Comparison of ENCODE assay signal across 24 cellular contexts in the genomic region with DNA sequence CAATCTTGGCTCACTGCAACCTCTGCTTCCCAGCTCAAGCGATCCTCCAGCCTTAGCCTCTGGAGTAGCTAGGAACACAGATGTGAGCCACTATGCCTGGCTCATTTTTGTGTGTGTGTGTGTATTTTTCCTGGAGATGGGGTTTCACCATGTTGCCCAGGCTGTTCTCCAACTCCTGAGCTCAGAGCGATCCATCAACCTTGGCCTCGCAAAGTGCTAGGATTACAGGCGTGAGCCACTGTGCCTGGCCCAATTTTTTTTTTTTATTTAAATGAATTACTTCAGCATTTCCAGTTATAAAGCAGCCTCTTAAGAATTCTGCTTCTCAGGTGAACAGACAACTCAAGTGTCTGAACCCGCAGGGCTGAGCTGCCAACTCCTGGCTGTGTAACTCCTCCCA. TPM values are rescaled to one million over a fixed set of nuclear protein-coding genes. Genes with fewer than 3 reads are reported as not detected.
DNase-seq lines count a peak whose midpoint lies in the region; ATAC-seq and TF ChIP-seq lines count a peak whose summit lies in the region.
"Had no signal": no experiment of that assay in that cellular context is flagged by ENCODE, and none has a peak within 500 bp of the region (broad histone marks: within the 10 kb centered on the region; RNA-seq: fewer than 3 reads in every experiment).

No MANE protein-coding gene starts in this region.

- no peaks in the 10 kb centered on the region for H4K20me1 ChIP-seq in hepatocyte (ENCODE audit: insufficient read depth, poor library complexity, severe bottlenecking)

- H3K36me3 ChIP-seq in heart left ventricle (peaks cover 0 to 3% (median 0%) of the 10 kb centered on the region in 9 donors), hepatocyte (replicated peaks; ENCODE audit: insufficient read depth, low read depth) (no peaks in the 10 kb centered on the region), upper lobe of right lung (no peaks in the 10 kb centered on the region)

- peaks cover 6% of the 10 kb centered on the region for H3K79me2 ChIP-seq in hepatocyte

- ATAC-seq in heart left ventricle (no peak), Right ventricle myocardium inferior (no peak), upper lobe of right lung (peak; percentile 77), HG02973 (IDR thresholded peaks at IDR 0.05; ENCODE audit: unreplicated experiment) (no peak)
- ATAC-seq: GM23338 had no signal

- no peak overlapping the region for H3K4me3 Mint-ChIP-seq in nephron
- H3K4me3 Mint-ChIP-seq: GM23338, H9, HFFc6, IgD-negative memory B cell had no signal

- H3K9me3 ChIP-seq in heart left ventricle (no peaks in the 10 kb centered on the region), hepatocyte (ENCODE audit: low read depth) (no peaks in the 10 kb centered on the region), upper lobe of right lung (no peaks in the 10 kb centered on the region)

- H3K27ac ChIP-seq in heart left ventricle, result peak overlapping the region in 7 of 12 donors; percentile 20 to 77 (median 25)
- H3K27ac ChIP-seq in hepatocyte, result no peak overlapping the region
- H3K27ac ChIP-seq in upper lobe of right lung, result no peak overlapping the region
- H3K27ac ChIP-seq: HL-60, KMS-11 had no signal

- H3K4me3 ChIP-seq in heart left ventricle (no peak overlapping the region), hepatocyte (no peak overlapping the region), upper lobe of right lung (no peak overlapping the region)
- H3K4me3 ChIP-seq: GM23338 had no signal

- TF ChIP-seq CTCF in heart left ventricle (IDR thresholded peaks at IDR 0.05) (no peak), hepatocyte (IDR thresholded peaks at IDR 0.05; ENCODE audit: poor library complexity) (no peak), nephron (IDR thresholded peaks at IDR 0.05; ENCODE audit: unreplicated experiment in 3 of 3) (no peak), upper lobe of right lung (IDR thresholded peaks at IDR 0.05) (no peak)

- H3K27ac Mint-ChIP-seq in nephron, result peak overlapping the region in 2 of 3 experiments; percentile 55 to 90
- H3K27ac Mint-ChIP-seq: HFFc6, IgD-negative memory B cell had no signal

- H3K27me3 Mint-ChIP-seq in nephron (ENCODE audit: low read depth), result peaks cover 3% of the 10 kb centered on the region

- H3K4me1 ChIP-seq in heart left ventricle (peaks cover 0 to 58% (median 31%) of the 10 kb centered on the region in 12 donors), hepatocyte (ENCODE audit: insufficient read depth) (peaks cover 6% of the 10 kb centered on the region), upper lobe of right lung (no peaks in the 10 kb centered on the region)

- no peak overlapping the region for H2AFZ ChIP-seq in hepatocyte
- H2AFZ ChIP-seq: GM23338 had no signal

- H3K9me3 Mint-ChIP-seq in nephron, result no peaks in the 10 kb centered on the region
- H3K9me3 Mint-ChIP-seq: GM23338, H9, HFFc6, IgD-negative memory B cell had no signal

- no peak overlapping the region for H3K4me2 ChIP-seq in hepatocyte
- H3K4me2 ChIP-seq: GM23338 had no signal

- no peaks in the 10 kb centered on the region for H3K9me2 ChIP-seq in hepatocyte (replicated peaks; ENCODE audit: insufficient read depth)

- H3K27me3 ChIP-seq in heart left ventricle, result no peaks in the 10 kb centered on the region
- H3K27me3 ChIP-seq in hepatocyte, result no peaks in the 10 kb centered on the region
- no peaks in the 10 kb centered on the region for H3K27me3 ChIP-seq in upper lobe of right lung

- WGBS in heart left ventricle, 4 donors, result 85 to 94% (median 89%) methylated on average over 5 of the region's 5 CpGs
- WGBS in hepatocyte (ENCODE audit: low lambda C conversion rate, missing lambda C conversion rate), result 85% methylated on average over 5 of the region's 5 CpGs

- no peak for TF ChIP-seq POLR2A in heart left ventricle (IDR thresholded peaks at IDR 0.05)

- DNase-seq in heart left ventricle (no peak), Right ventricle myocardium inferior (ENCODE audit: missing footprints) (no peak), hepatocyte (ENCODE audit: low spot score) (peak; percentile 10), upper lobe of right lung (no peak), nucleus accumbens (lab: John Stamatoyannopoulos, UW) (no peak), activated T-cell treated with anti-CD3 and anti-CD28 coated beads for 4 hours (no peak)
- DNase-seq: 8988T, ACHN, H9, HFFc6, NCI-H1048, NCI-H1694 treated with DMSO at 0.1 percent for 48 hours, NCI-H2081, NCI-H524, NCI-H748 treated with DMSO at 0.1 percent for 48 hours, RPMI8226, SHP77 had no signal

- intact Hi-C loops in heart left ventricle (cut with DNase I), result no loop called here
- intact Hi-C loops in Right ventricle myocardium inferior (cut with DNase I), result no loop called here
- intact Hi-C loops in upper lobe of right lung (cut with DNase I), result no loop called here

- peaks cover 4% of the 10 kb centered on the region for H3K36me3 Mint-ChIP-seq in nephron (ENCODE audit: low read depth)

- no peaks in the 10 kb centered on the region for H3K4me1 Mint-ChIP-seq in nephron

RNA-seq across cellular contexts. Expression of a gene that starts 20.1 kb away (rescaled TPM):
- total RNA-seq in heart left ventricle (10 to 100 TPM; 35.3 to 91.1 (median 64.5) TPM), Right ventricle myocardium inferior (27.1 TPM), hepatocyte (15.0 and 16.1 TPM in 2 replicates), upper lobe of right lung (29.4 TPM)
- polyA plus RNA-seq in heart left ventricle (10 to 100 TPM; 37.3 to 95.9 TPM), hepatocyte (9.6 and 13.1 TPM in 2 replicates)
- total RNA-seq: HFFc6 had no signal
- polyA plus RNA-seq: BJ, IgD-negative memory B cell had no signal

Comparison
In these comparisons a context has a peak if more than half of its experiments do, and no peak if none do; other contexts are left out.
1. H3K27ac ChIP-seq: peak in heart left ventricle (7 of 12); none in hepatocyte (single experiment) and upper lobe of right lung (single experiment).